Comparison of ENCODE assay signal across 1 cellular context in genomic region chrX:56763556-56764152, GRCh38.
TF ChIP-seq lines count a peak whose summit lies in the region.

No MANE protein-coding gene starts in this region.

TF ChIP-seq in HepG2, 621 proteins besides CTCF, POLR2A, EP300 and RAD21 (continued from another document):
- no peak for TF ChIP-seq REPIN1 (CRISPR knock-in tag; IDR thresholded peaks at IDR 0.05; ENCODE audit: borderline replicate concordance, low read depth)
